In genomic region chr5:32590136-32590869, GRCh38 we compare ENCODE assay signal across 8 cellular contexts. TPM values are rescaled to one million over a fixed set of nuclear protein-coding genes. Genes with fewer than 3 reads are reported as not detected.
A peak's percentile ranks its signal among the peaks of the same experiment; 100 is the strongest.
DNase-seq lines count a peak whose midpoint lies in the region; TF ChIP-seq lines count a peak whose summit lies in the region.
"Not testable (repeated sequence)": the region's sequence is repeated elsewhere in the genome, so short reads cannot be mapped to it uniquely, and the experiment has no call there.

No MANE protein-coding gene starts in this region.

- not testable (repeated sequence) for H3K27me3 ChIP-seq in ascending aorta, tibial artery

- H3K36me3 ChIP-seq in ascending aorta, result peaks cover 33 to 57% of the 10 kb centered on the region in 2 donors
- peaks cover 30 to 59% (median 42%) of the 10 kb centered on the region in 3 donors for H3K36me3 ChIP-seq in tibial artery

- intact Hi-C loops in ascending aorta (cut with DNase I), result loop anchor here (1.0 to 2.0 kb wide), 2 partner anchors 22 to 101 kb away; no protein-coding TSS in a partner anchor
- intact Hi-C loops in tibial artery (cut with DNase I; ENCODE audit: low total_unique reads), result not testable (repeated sequence)

- H3K4me3 ChIP-seq in Jurkat, Clone E6-1 (ENCODE audit: low read length); ascending aorta; tibial artery: not testable (repeated sequence)

- peak; percentile 54 to 76 (median 66) for TF ChIP-seq CTCF in ascending aorta (IDR thresholded peaks at IDR 0.05)
- peak; percentile 74 to 75 for TF ChIP-seq CTCF in tibial artery (IDR thresholded peaks at IDR 0.05)

- H3K9me3 ChIP-seq in ascending aorta, tibial artery: not testable (repeated sequence)

- peak; percentile 47 for DNase-seq in DMS153 (lab: John Stamatoyannopoulos, UW)
- DNase-seq in Jurkat, Clone E6-1 (ENCODE audit: low read depth, low spot score), result peak; percentile 67
- DNase-seq in NCI-H345 treated with DMSO at 0.1 percent for 48 hours (lab: John Stamatoyannopoulos, UW; ENCODE audit: unreplicated experiment), result peak; percentile 28
- peak; percentile 21 for DNase-seq in SW480 (ENCODE audit: low spot score)
- not testable (repeated sequence) for DNase-seq in ascending aorta (ENCODE audit: low spot score in 2 of 2); tibial artery
- DNase-seq in fibroblast of the conjunctiva (ENCODE audit: low read depth), result peak; percentile 60
- peak; percentile 80 for DNase-seq in myocyte (ENCODE audit: low read depth)

- peaks cover 6 to 21% of the 10 kb centered on the region in 2 donors for H3K4me1 ChIP-seq in ascending aorta
- peaks cover 0 to 33% (median 19%) of the 10 kb centered on the region in 4 donors for H3K4me1 ChIP-seq in tibial artery

- H3K27ac ChIP-seq in ascending aorta, tibial artery: not testable (repeated sequence)

RNA-seq across cellular contexts. Expression of gene SUB1, which starts 4.9 kb away (rescaled TPM):
- 603 TPM for polyA plus RNA-seq in Jurkat, Clone E6-1 (2012; ENCODE audit: insufficient read depth, insufficient read length)
- total RNA-seq in ascending aorta (103 TPM), myocyte (151 and 317 TPM in 2 replicates)
- 128 TPM for polyA plus RNA-seq in myocyte (2012)
